ENCODE assay signal across 23 cellular contexts in the genomic region with DNA sequence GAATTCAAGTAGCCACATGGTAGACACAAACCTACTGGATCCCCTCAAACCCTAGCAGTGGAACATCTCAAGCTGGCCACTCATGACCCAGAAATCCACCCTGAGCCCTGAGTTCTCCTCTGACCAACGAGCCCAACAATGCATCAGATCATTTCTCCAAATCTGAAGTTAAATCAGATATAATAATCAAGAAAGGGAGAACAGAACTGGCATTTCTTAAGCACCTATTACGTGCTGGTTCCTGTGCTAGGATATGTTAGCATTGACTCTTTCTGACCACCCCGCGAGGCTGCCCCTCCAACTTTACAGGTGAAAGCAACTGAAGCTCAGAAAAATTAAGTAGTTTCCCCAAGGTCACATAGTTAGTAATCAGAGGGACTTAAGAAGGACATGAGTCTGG. TPM values are rescaled to one million over a fixed set of nuclear protein-coding genes. Genes with fewer than 3 reads are reported as not detected.
DNase-seq lines count a peak whose midpoint lies in the region; ATAC-seq, FAIRE-seq and TF ChIP-seq lines count a peak whose summit lies in the region.
"Had no signal": no experiment of that assay in that cellular context is flagged by ENCODE, and none has a peak within 500 bp of the region (broad histone marks: within the 10 kb centered on the region; RNA-seq: fewer than 3 reads in every experiment).

No MANE protein-coding gene starts in this region.

- peak overlapping the region; percentile 56 for H3K4me3 Mint-ChIP-seq in neural crest cell
- H3K4me3 Mint-ChIP-seq: B cell; CD4-positive, alpha-beta T cell; CD8-positive, alpha-beta T cell had no signal

- WGBS in suprapubic skin = 63% methylated on average over 4 of the region's 4 CpGs

- H3K27me3 Mint-ChIP-seq in neural crest cell (ENCODE audit: low read depth) = peaks cover 70% of the 10 kb centered on the region

- CTCF ChIA-PET in HEK293 (lab: Yijun Ruan, JAX) = interaction anchor here (1.1 kb wide), 1 partner anchor 12 kb away, joined by 3 read pairs; no protein-coding TSS in a partner anchor

- H3K4me1 Mint-ChIP-seq in neural crest cell = peaks cover 34% of the 10 kb centered on the region

- no peaks in the 10 kb centered on the region for H3K79me2 ChIP-seq in osteoblast (ENCODE audit: insufficient read depth, low read length)

- peaks cover 31% of the 10 kb centered on the region for H3K27me3 ChIP-seq in osteoblast (ENCODE audit: insufficient read depth, low read length)
- H3K27me3 ChIP-seq in suprapubic skin = peaks cover 78% of the 10 kb centered on the region

- intact Hi-C loops in left cardiac atrium (cut with DNase I) = no loop called here

- POLR2A ChIA-PET in HEK293 (lab: Yijun Ruan, JAX) = no interaction called here

- H2AFZ ChIP-seq in osteoblast (ENCODE audit: low read length) = no peak overlapping the region

- no peak overlapping the region for H3K4me2 ChIP-seq in osteoblast (ENCODE audit: insufficient read depth, low read length)
- H3K4me2 ChIP-seq: A549; BLaER1 treated with 17β-estradiol and CSF1 and Interleukin-3, amounts not matched to agents 10 nM and 100 nM had no signal

- H3K27ac ChIP-seq in HEK293 (ENCODE audit: extremely low read depth, low read depth, low read length) = no peak overlapping the region
- H3K27ac ChIP-seq in osteoblast (ENCODE audit: low read depth, low read length) = no peak overlapping the region
- H3K27ac ChIP-seq in suprapubic skin = no peak overlapping the region
- H3K27ac ChIP-seq: 22Rv1; A549; BLaER1 treated with 17β-estradiol and CSF1 and Interleukin-3, amounts not matched to agents 10 nM and 100 nM; C4-2B had no signal

- H3K27ac Mint-ChIP-seq in neural crest cell (ENCODE audit: unreplicated experiment) = no peak overlapping the region
- H3K27ac Mint-ChIP-seq: B cell; CD4-positive, alpha-beta T cell; CD8-positive, alpha-beta T cell had no signal

- no peak for TF ChIP-seq EP300 in suprapubic skin (IDR thresholded peaks at IDR 0.05)

- TF ChIP-seq CTCF in HEK293 (tag by site-specific recombination; IDR thresholded peaks at IDR 0.05) (no peak), neural crest cell (conservative IDR thresholded peaks at IDR 0.05) (no peak), osteoblast (IDR thresholded peaks at IDR 0.05; ENCODE audit: extremely low read depth, low read depth, low read length) (no peak), suprapubic skin (IDR thresholded peaks at IDR 0.05) (no peak)

- H3K36me3 ChIP-seq in HEK293 (ENCODE audit: control insufficient read depth in 2 of 2, insufficient read depth in 1 of 2, low read length in 2 of 2) = no peaks in the 10 kb centered on the region
- H3K36me3 ChIP-seq in osteoblast (ENCODE audit: insufficient read depth, low read length) = no peaks in the 10 kb centered on the region
- no peaks in the 10 kb centered on the region for H3K36me3 ChIP-seq in suprapubic skin
- H3K36me3 ChIP-seq: BLaER1 treated with 17β-estradiol and CSF1 and Interleukin-3, amounts not matched to agents 10 nM and 100 nM had no signal

- no peak for FAIRE-seq in frontal cortex (lab: Jason Lieb, UNC)
- FAIRE-seq: A549, D721Med, G401.6, GM12891, GM19239 had no signal

- no peaks in the 10 kb centered on the region for H3K36me3 Mint-ChIP-seq in neural crest cell (ENCODE audit: low read depth)
- H3K36me3 Mint-ChIP-seq: CD8-positive, alpha-beta T cell had no signal

- no peak for TF ChIP-seq POLR2A in suprapubic skin (IDR thresholded peaks at IDR 0.05)

- no peaks in the 10 kb centered on the region for H4K20me1 ChIP-seq in osteoblast (ENCODE audit: insufficient read depth, low read length)

- ATAC-seq in left cardiac atrium = no peak
- ATAC-seq: A549; CD8-positive, alpha-beta T cell had no signal

- H3K4me3 ChIP-seq in HEK293 (ENCODE audit: low read depth, low read length) (no peak overlapping the region), osteoblast (ENCODE audit: insufficient read depth, low read length) (no peak overlapping the region), suprapubic skin (no peak overlapping the region)
- H3K4me3 ChIP-seq: A549; BLaER1 treated with 17β-estradiol and CSF1 and Interleukin-3, amounts not matched to agents 10 nM and 100 nM had no signal

- H3K9me3 Mint-ChIP-seq in neural crest cell = no peaks in the 10 kb centered on the region

- H3K4me1 ChIP-seq in HEK293 (ENCODE audit: control insufficient read depth, insufficient read depth, low read length) = no peaks in the 10 kb centered on the region
- H3K4me1 ChIP-seq in osteoblast (ENCODE audit: insufficient read depth, low read length) = no peaks in the 10 kb centered on the region
- peaks cover 10% of the 10 kb centered on the region for H3K4me1 ChIP-seq in suprapubic skin
- H3K4me1 ChIP-seq: Caco-2 had no signal

- H3K9me3 ChIP-seq in HEK293 (ENCODE audit: control insufficient read depth, insufficient read depth, low read depth, low read length) (no peaks in the 10 kb centered on the region), osteoblast (ENCODE audit: low read depth, low read length) (no peaks in the 10 kb centered on the region), suprapubic skin (no peaks in the 10 kb centered on the region)
- H3K9me3 ChIP-seq: A549, Caco-2 had no signal

- DNase-seq in neural crest cell (ENCODE audit: low read depth, low spot score) (no peak), osteoblast (ENCODE audit: insufficient read length, low spot score, missing footprints) (peak; percentile 60), frontal cortex (ENCODE audit: low spot score in 2 of 2) (no peak), left cardiac atrium (no peak), suprapubic skin (ENCODE audit: low spot score in 2 of 2) (no peak)
- DNase-seq: AML-193; Caco-2; Calu3; CD4-positive, alpha-beta T cell; CD8-positive, alpha-beta T cell; DMS79 treated with DMSO at 0.1 percent for 48 hours; GF-D8 had no signal

TF ChIP-seq in HEK293, 187 proteins besides CTCF, POLR2A, EP300 and RAD21:
- TF ChIP-seq ZNF184 (tag by site-specific recombination; IDR thresholded peaks at IDR 0.05) = no peak
- TF ChIP-seq ZNF664 (tag by site-specific recombination; IDR thresholded peaks at IDR 0.05) = peak; percentile 57; the same call in 1 of the 2 replicates
TF ChIP-seq in HEK293: peak in this region for 1.

RNA-seq across cellular contexts. Expression of a gene that starts 51.5 kb away (rescaled TPM):
- total RNA-seq in neural crest cell (18.5 and 21.1 TPM in 2 replicates), osteoblast (14.5 and 16.2 TPM in 2 replicates), frontal cortex (10.6 TPM), left cardiac atrium (10 to 100 TPM; 12.0 to 13.0 TPM), suprapubic skin (10 to 100 TPM; 11.2 to 39.3 (median 14.6) TPM)

RNA-seq across cellular contexts. Expression of a gene that starts 59.9 kb away (rescaled TPM):
- 3.2 and 3.6 TPM in 2 replicates for total RNA-seq in neural crest cell
- total RNA-seq in osteoblast = under 0.01 and 1.4 TPM in 2 replicates
- 8.2 TPM for total RNA-seq in frontal cortex
- 10 to 100 TPM; 18.2 to 19.8 TPM for total RNA-seq in left cardiac atrium
- 1 to 10 TPM in 2 of 4 donors, under 1 TPM in 2; 0.65 to 5.8 (median 3.0) TPM for total RNA-seq in suprapubic skin
- total RNA-seq: A172; B cell; Calu3; CD4-positive, alpha-beta T cell; CD8-positive, alpha-beta T cell had no signal
